ENCODE assay signal across 1 cellular context in the genomic region with DNA sequence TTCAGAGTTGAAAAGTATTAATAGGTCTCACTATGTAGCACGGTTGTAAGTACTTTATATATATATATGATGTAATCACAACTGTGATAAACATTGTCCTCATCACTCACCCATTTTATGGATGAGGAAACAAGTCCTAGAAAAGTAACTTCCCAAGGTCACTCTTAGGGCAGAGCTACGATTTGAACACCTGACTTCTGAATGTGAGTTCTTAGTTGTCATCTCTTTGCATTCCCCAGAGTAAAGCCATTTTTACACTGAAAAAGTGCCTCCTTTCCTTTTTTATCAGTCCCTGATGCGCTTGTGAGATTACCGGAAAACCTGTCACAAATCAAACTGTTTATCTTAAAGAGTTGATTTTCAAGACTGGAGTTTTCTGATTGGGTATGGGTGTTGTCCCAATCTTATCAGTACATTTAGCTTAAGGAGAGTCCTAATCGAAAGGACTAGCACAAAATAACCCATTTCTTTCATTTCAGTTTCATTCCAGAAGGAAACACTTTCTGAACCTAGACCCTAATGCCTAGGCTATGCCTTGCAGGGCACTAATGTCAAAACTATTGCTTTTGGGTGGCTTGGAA.
TF ChIP-seq lines count a peak whose summit lies in the region.

No MANE protein-coding gene starts in this region.

TF ChIP-seq in K562, 482 proteins besides CTCF, POLR2A, EP300 and RAD21 (continued from another document and continues in another):
- TF ChIP-seq, protein P1, sequence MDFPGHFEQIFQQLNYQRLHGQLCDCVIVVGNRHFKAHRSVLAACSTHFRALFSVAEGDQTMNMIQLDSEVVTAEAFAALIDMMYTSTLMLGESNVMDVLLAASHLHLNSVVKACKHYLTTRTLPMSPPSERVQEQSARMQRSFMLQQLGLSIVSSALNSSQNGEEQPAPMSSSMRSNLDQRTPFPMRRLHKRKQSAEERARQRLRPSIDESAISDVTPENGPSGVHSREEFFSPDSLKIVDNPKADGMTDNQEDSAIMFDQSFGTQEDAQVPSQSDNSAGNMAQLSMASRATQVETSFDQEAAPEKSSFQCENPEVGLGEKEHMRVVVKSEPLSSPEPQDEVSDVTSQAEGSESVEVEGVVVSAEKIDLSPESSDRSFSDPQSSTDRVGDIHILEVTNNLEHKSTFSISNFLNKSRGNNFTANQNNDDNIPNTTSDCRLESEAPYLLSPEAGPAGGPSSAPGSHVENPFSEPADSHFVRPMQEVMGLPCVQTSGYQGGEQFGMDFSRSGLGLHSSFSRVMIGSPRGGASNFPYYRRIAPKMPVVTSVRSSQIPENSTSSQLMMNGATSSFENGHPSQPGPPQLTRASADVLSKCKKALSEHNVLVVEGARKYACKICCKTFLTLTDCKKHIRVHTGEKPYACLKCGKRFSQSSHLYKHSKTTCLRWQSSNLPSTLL (IDR thresholded peaks at IDR 0.05) = no peak
- no peak for TF ChIP-seq GATA2 (CRISPR knock-in tag; IDR thresholded peaks at IDR 0.05)
- no peak for TF ChIP-seq ZNF764 (CRISPR knock-in tag; IDR thresholded peaks at IDR 0.05; ENCODE audit: low read depth)
- TF ChIP-seq, protein P2, sequence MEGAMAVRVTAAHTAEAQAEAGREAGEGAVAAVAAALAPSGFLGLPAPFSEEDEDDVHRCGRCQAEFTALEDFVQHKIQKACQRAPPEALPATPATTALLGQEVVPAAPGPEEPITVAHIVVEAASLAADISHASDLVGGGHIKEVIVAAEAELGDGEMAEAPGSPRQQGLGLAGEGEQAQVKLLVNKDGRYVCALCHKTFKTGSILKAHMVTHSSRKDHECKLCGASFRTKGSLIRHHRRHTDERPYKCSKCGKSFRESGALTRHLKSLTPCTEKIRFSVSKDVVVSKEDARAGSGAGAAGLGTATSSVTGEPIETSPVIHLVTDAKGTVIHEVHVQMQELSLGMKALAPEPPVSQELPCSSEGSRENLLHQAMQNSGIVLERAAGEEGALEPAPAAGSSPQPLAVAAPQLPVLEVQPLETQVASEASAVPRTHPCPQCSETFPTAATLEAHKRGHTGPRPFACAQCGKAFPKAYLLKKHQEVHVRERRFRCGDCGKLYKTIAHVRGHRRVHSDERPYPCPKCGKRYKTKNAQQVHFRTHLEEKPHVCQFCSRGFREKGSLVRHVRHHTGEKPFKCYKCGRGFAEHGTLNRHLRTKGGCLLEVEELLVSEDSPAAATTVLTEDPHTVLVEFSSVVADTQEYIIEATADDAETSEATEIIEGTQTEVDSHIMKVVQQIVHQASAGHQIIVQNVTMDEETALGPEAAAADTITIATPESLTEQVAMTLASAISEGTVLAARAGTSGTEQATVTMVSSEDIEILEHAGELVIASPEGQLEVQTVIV (CRISPR knock-in tag; IDR thresholded peaks at IDR 0.05; ENCODE audit: borderline replicate concordance) = no peak
- TF ChIP-seq, protein P3, sequence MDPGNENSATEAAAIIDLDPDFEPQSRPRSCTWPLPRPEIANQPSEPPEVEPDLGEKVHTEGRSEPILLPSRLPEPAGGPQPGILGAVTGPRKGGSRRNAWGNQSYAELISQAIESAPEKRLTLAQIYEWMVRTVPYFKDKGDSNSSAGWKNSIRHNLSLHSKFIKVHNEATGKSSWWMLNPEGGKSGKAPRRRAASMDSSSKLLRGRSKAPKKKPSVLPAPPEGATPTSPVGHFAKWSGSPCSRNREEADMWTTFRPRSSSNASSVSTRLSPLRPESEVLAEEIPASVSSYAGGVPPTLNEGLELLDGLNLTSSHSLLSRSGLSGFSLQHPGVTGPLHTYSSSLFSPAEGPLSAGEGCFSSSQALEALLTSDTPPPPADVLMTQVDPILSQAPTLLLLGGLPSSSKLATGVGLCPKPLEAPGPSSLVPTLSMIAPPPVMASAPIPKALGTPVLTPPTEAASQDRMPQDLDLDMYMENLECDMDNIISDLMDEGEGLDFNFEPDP (CRISPR knock-in tag; IDR thresholded peaks at IDR 0.05) = no peak
- no peak for TF ChIP-seq SUPT5H (IDR thresholded peaks at IDR 0.05)
- TF ChIP-seq CEBPB (tag; IDR thresholded peaks at IDR 0.05) = peak; percentile 59; the same call in 1 of the 2 replicates
- TF ChIP-seq ELF1 (tag; IDR thresholded peaks at IDR 0.05) = no peak
- no peak for TF ChIP-seq ZNF224 (CRISPR knock-in tag; IDR thresholded peaks at IDR 0.05)
- no peak for TF ChIP-seq TFAM (CRISPR knock-in tag; conservative IDR thresholded peaks at IDR 0.05)
- no peak for TF ChIP-seq PTRF (tag; IDR thresholded peaks at IDR 0.05)
- TF ChIP-seq ZNF444 (CRISPR knock-in tag; IDR thresholded peaks at IDR 0.05) = no peak
- no peak for TF ChIP-seq HNRNPUL1 (IDR thresholded peaks at IDR 0.05; ENCODE audit: low read length)
- TF ChIP-seq ZNF707 (CRISPR knock-in tag; conservative IDR thresholded peaks at IDR 0.05) = no peak
- no peak for TF ChIP-seq TAF15 (IDR thresholded peaks at IDR 0.05; ENCODE audit: low read depth, low read length)
- peak; percentile 99 for TF ChIP-seq ESRRA (IDR thresholded peaks at IDR 0.05; ENCODE audit: borderline replicate concordance, low read depth)
- TF ChIP-seq TCFL5 (CRISPR knock-in tag; conservative IDR thresholded peaks at IDR 0.05) = no peak
- TF ChIP-seq HNRNPLL (IDR thresholded peaks at IDR 0.05; ENCODE audit: low read depth, low read length, poor library complexity, severe bottlenecking) = no peak
- TF ChIP-seq SP1 (CRISPR knock-in tag; IDR thresholded peaks at IDR 0.05) = no peak
- TF ChIP-seq ZNF699 (CRISPR knock-in tag; IDR thresholded peaks at IDR 0.05; ENCODE audit: insufficient replicate concordance) = no peak
- TF ChIP-seq, protein P4, sequence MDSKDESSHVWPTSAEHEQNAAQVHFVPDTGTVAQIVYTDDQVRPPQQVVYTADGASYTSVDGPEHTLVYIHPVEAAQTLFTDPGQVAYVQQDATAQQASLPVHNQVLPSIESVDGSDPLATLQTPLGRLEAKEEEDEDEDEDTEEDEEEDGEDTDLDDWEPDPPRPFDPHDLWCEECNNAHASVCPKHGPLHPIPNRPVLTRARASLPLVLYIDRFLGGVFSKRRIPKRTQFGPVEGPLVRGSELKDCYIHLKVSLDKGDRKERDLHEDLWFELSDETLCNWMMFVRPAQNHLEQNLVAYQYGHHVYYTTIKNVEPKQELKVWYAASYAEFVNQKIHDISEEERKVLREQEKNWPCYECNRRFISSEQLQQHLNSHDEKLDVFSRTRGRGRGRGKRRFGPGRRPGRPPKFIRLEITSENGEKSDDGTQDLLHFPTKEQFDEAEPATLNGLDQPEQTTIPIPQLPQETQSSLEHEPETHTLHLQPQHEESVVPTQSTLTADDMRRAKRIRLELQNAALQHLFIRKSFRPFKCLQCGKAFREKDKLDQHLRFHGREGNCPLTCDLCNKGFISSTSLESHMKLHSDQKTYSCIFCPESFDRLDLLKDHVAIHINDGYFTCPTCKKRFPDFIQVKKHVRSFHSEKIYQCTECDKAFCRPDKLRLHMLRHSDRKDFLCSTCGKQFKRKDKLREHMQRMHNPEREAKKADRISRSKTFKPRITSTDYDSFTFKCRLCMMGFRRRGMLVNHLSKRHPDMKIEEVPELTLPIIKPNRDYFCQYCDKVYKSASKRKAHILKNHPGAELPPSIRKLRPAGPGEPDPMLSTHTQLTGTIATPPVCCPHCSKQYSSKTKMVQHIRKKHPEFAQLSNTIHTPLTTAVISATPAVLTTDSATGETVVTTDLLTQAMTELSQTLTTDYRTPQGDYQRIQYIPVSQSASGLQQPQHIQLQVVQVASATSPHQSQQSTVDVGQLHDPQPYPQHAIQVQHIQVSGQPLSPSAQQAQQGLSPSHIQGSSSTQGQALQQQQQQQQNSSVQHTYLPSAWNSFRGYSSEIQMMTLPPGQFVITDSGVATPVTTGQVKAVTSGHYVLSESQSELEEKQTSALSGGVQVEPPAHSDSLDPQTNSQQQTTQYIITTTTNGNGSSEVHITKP (IDR thresholded peaks at IDR 0.05; ENCODE audit: partially characterized antibody) = no peak
- TF ChIP-seq, protein P5, sequence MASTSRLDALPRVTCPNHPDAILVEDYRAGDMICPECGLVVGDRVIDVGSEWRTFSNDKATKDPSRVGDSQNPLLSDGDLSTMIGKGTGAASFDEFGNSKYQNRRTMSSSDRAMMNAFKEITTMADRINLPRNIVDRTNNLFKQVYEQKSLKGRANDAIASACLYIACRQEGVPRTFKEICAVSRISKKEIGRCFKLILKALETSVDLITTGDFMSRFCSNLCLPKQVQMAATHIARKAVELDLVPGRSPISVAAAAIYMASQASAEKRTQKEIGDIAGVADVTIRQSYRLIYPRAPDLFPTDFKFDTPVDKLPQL (IDR thresholded peaks at IDR 0.05; ENCODE audit: extremely low read depth, insufficient read length) = no peak
- no peak for TF ChIP-seq HSF4 (CRISPR knock-in tag; IDR thresholded peaks at IDR 0.05; ENCODE audit: borderline replicate concordance)
- TF ChIP-seq FOXP1 (CRISPR knock-in tag; IDR thresholded peaks at IDR 0.05) = no peak
- TF ChIP-seq ATF1 (CRISPR knock-in tag; IDR thresholded peaks at IDR 0.05) = no peak
- 0 out of 2 replicates have a peak, but pooled peaks have one; percentile 17 for TF ChIP-seq ATF1 (tag; IDR thresholded peaks at IDR 0.05)
- no peak for TF ChIP-seq RBM17 (IDR thresholded peaks at IDR 0.05; ENCODE audit: borderline replicate concordance, low read depth, low read length)
- no peak for TF ChIP-seq ZSCAN29 (IDR thresholded peaks at IDR 0.05)
- TF ChIP-seq, protein P6, sequence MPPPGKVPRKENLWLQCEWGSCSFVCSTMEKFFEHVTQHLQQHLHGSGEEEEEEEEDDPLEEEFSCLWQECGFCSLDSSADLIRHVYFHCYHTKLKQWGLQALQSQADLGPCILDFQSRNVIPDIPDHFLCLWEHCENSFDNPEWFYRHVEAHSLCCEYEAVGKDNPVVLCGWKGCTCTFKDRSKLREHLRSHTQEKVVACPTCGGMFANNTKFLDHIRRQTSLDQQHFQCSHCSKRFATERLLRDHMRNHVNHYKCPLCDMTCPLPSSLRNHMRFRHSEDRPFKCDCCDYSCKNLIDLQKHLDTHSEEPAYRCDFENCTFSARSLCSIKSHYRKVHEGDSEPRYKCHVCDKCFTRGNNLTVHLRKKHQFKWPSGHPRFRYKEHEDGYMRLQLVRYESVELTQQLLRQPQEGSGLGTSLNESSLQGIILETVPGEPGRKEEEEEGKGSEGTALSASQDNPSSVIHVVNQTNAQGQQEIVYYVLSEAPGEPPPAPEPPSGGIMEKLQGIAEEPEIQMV (tag; conservative IDR thresholded peaks at IDR 0.05; ENCODE audit: low read depth) = no peak
- TF ChIP-seq, protein P7, sequence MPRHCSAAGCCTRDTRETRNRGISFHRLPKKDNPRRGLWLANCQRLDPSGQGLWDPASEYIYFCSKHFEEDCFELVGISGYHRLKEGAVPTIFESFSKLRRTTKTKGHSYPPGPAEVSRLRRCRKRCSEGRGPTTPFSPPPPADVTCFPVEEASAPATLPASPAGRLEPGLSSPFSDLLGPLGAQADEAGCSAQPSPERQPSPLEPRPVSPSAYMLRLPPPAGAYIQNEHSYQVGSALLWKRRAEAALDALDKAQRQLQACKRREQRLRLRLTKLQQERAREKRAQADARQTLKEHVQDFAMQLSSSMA (CRISPR knock-in tag; IDR thresholded peaks at IDR 0.05) = no peak
- no peak for TF ChIP-seq COPS2 (conservative IDR thresholded peaks at IDR 0.05)
- TF ChIP-seq, protein P8, sequence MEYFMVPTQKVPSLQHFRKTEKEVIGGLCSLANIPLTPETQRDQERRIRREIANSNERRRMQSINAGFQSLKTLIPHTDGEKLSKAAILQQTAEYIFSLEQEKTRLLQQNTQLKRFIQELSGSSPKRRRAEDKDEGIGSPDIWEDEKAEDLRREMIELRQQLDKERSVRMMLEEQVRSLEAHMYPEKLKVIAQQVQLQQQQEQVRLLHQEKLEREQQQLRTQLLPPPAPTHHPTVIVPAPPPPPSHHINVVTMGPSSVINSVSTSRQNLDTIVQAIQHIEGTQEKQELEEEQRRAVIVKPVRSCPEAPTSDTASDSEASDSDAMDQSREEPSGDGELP (CRISPR knock-in tag; IDR thresholded peaks at IDR 0.05; ENCODE audit: borderline replicate concordance) = no peak
- TF ChIP-seq, protein P9, sequence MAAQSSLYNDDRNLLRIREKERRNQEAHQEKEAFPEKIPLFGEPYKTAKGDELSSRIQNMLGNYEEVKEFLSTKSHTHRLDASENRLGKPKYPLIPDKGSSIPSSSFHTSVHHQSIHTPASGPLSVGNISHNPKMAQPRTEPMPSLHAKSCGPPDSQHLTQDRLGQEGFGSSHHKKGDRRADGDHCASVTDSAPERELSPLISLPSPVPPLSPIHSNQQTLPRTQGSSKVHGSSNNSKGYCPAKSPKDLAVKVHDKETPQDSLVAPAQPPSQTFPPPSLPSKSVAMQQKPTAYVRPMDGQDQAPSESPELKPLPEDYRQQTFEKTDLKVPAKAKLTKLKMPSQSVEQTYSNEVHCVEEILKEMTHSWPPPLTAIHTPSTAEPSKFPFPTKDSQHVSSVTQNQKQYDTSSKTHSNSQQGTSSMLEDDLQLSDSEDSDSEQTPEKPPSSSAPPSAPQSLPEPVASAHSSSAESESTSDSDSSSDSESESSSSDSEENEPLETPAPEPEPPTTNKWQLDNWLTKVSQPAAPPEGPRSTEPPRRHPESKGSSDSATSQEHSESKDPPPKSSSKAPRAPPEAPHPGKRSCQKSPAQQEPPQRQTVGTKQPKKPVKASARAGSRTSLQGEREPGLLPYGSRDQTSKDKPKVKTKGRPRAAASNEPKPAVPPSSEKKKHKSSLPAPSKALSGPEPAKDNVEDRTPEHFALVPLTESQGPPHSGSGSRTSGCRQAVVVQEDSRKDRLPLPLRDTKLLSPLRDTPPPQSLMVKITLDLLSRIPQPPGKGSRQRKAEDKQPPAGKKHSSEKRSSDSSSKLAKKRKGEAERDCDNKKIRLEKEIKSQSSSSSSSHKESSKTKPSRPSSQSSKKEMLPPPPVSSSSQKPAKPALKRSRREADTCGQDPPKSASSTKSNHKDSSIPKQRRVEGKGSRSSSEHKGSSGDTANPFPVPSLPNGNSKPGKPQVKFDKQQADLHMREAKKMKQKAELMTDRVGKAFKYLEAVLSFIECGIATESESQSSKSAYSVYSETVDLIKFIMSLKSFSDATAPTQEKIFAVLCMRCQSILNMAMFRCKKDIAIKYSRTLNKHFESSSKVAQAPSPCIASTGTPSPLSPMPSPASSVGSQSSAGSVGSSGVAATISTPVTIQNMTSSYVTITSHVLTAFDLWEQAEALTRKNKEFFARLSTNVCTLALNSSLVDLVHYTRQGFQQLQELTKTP (IDR thresholded peaks at IDR 0.05; ENCODE audit: low read depth in 1 of 2, partially characterized antibody in 2 of 2) = peak in 1 of 2 experiments; percentile 35
- peak; percentile 42; the same call in 1 of the 2 replicates for TF ChIP-seq ATF7 (IDR thresholded peaks at IDR 0.05)
- TF ChIP-seq, protein P10, sequence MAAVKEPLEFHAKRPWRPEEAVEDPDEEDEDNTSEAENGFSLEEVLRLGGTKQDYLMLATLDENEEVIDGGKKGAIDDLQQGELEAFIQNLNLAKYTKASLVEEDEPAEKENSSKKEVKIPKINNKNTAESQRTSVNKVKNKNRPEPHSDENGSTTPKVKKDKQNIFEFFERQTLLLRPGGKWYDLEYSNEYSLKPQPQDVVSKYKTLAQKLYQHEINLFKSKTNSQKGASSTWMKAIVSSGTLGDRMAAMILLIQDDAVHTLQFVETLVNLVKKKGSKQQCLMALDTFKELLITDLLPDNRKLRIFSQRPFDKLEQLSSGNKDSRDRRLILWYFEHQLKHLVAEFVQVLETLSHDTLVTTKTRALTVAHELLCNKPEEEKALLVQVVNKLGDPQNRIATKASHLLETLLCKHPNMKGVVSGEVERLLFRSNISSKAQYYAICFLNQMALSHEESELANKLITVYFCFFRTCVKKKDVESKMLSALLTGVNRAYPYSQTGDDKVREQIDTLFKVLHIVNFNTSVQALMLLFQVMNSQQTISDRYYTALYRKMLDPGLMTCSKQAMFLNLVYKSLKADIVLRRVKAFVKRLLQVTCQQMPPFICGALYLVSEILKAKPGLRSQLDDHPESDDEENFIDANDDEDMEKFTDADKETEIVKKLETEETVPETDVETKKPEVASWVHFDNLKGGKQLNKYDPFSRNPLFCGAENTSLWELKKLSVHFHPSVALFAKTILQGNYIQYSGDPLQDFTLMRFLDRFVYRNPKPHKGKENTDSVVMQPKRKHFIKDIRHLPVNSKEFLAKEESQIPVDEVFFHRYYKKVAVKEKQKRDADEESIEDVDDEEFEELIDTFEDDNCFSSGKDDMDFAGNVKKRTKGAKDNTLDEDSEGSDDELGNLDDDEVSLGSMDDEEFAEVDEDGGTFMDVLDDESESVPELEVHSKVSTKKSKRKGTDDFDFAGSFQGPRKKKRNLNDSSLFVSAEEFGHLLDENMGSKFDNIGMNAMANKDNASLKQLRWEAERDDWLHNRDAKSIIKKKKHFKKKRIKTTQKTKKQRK (IDR thresholded peaks at IDR 0.05; ENCODE audit: borderline replicate concordance, low read depth, low read length) = no peak
- no peak for TF ChIP-seq ZNF316 (IDR thresholded peaks at IDR 0.05)
